In genomic region chr1:193549067-193549466, GRCh38 we compare ENCODE assay signal across 17 cellular contexts.
DNase-seq lines count a peak whose midpoint lies in the region; ATAC-seq and TF ChIP-seq lines count a peak whose summit lies in the region.
"Had no signal": no experiment of that assay in that cellular context is flagged by ENCODE, and none has a peak within 500 bp of the region (broad histone marks: within the 10 kb centered on the region; RNA-seq: fewer than 3 reads in every experiment).

No MANE protein-coding gene starts in this region.

- no peak for TF ChIP-seq CTCF in right lobe of liver (IDR thresholded peaks at IDR 0.05)
- no peak for TF ChIP-seq CTCF in transverse colon (IDR thresholded peaks at IDR 0.05)

- TF ChIP-seq EP300 in transverse colon (IDR thresholded peaks at IDR 0.05; ENCODE audit: low read depth) = no peak

- H3K27me3 ChIP-seq in duodenal mucosa (ENCODE audit: control insufficient read depth in 1 of 2, insufficient read depth in 2 of 2, low read length in 2 of 2) (no peaks in the 10 kb centered on the region), right lobe of liver (no peaks in the 10 kb centered on the region), transverse colon (no peaks in the 10 kb centered on the region)
- H3K27me3 ChIP-seq: BE2C had no signal

- 23% methylated on average over 1 of the region's 1 CpG for WGBS in right lobe of liver (ENCODE audit: insufficient coverage, low coverage, low lambda C conversion rate, missing lambda C conversion rate)
- WGBS in transverse colon (ENCODE audit: low coverage in 1 of 2), 2 donors = 50 to 63% methylated on average over 1 of the region's 1 CpG

- H3K36me3 ChIP-seq in duodenal mucosa (ENCODE audit: control insufficient read depth in 1 of 2, insufficient read depth in 2 of 2, low read length in 2 of 2) (no peaks in the 10 kb centered on the region), right lobe of liver (no peaks in the 10 kb centered on the region), transverse colon (no peaks in the 10 kb centered on the region)
- H3K36me3 ChIP-seq: BE2C had no signal

- H3K4me1 ChIP-seq in duodenal mucosa (ENCODE audit: control insufficient read depth in 1 of 2, insufficient read depth in 2 of 2, low read length in 2 of 2) (peaks cover 17 to 24% of the 10 kb centered on the region in 2 donors), right lobe of liver (peaks cover 0 to 27% (median 7%) of the 10 kb centered on the region in 4 donors), transverse colon (peaks cover 5 to 27% (median 13%) of the 10 kb centered on the region in 4 donors)
- H3K4me1 ChIP-seq: BE2C had no signal

- H3K27ac ChIP-seq in duodenal mucosa (ENCODE audit: low read depth, low read length) (no peak overlapping the region), right lobe of liver (peak overlapping the region in 1 of 3 donors; percentile 20), transverse colon (peak overlapping the region; percentile 51 to 74 (median 64))

- H3K9me3 ChIP-seq in duodenal mucosa (ENCODE audit: control insufficient read depth in 1 of 2, low read length in 2 of 2) = no peaks in the 10 kb centered on the region
- no peaks in the 10 kb centered on the region for H3K9me3 ChIP-seq in right lobe of liver
- H3K9me3 ChIP-seq in transverse colon = no peaks in the 10 kb centered on the region
- H3K9me3 ChIP-seq: BE2C had no signal

- intact Hi-C loops in right lobe of liver (cut with DNase I) = no loop called here
- intact Hi-C loops in transverse colon (cut with DNase I; ENCODE audit: low total_unique reads) = no loop called here

- DNase-seq in LoVo (ENCODE audit: low spot score) (peak; percentile 58), right lobe of liver (no peak), transverse colon (no peak)
- DNase-seq: BE2C; NCI-H1092; NCI-H1436; NCI-H2029 treated with DMSO at 0.1 percent for 48 hours; NCI-H226; NCI-H510A treated with DMSO at 0.1 percent for 48 hours; NCI-H774; NK-92 treated with Interleukin-12 subunit alpha and Interleukin-12 subunit beta, amount 100 ng/mL, for 24 hours; SIG-M5 had no signal

- no peak overlapping the region for H3K9ac ChIP-seq in duodenal mucosa (ENCODE audit: low read depth in 1 of 2, low read length in 2 of 2)

- ATAC-seq in right lobe of liver (peak; percentile 88 to 94 (median 88)), GM21529 (IDR thresholded peaks at IDR 0.05; ENCODE audit: unreplicated experiment) (no peak), GM21737 (IDR thresholded peaks at IDR 0.05; ENCODE audit: unreplicated experiment) (no peak), GM18519 (IDR thresholded peaks at IDR 0.05; ENCODE audit: low FRiP score, unreplicated experiment) (no peak)
- ATAC-seq: K562 had no signal

- H3K4me3 ChIP-seq in duodenal mucosa (ENCODE audit: low read depth in 1 of 2, low read length in 2 of 2) (peak overlapping the region; percentile 7 to 10), right lobe of liver (no peak overlapping the region), transverse colon (no peak overlapping the region)
- H3K4me3 ChIP-seq: K562 had no signal

- TF ChIP-seq POLR2A in right lobe of liver (IDR thresholded peaks at IDR 0.05) = no peak
- TF ChIP-seq POLR2A in transverse colon (IDR thresholded peaks at IDR 0.05) = no peak

- in situ Hi-C loops in transverse colon (cut with MboI; ENCODE audit: low pct_ligation_motif_present in 1 of 4, low pct_unique_long_range_greater_than_20kb in 1 of 4, low sequenced_read_pairs in 3 of 4) = no loop called here

Comparison
In these comparisons a context has a peak if more than half of its experiments do, and no peak if none do; other contexts are left out.
1. H3K4me3 ChIP-seq: peak in duodenal mucosa (2 of 2); none in right lobe of liver (0 of 3) and transverse colon (0 of 4).
2. ATAC-seq: peak in right lobe of liver (4 of 4); none in GM21529 (single experiment), GM21737 (single experiment) and GM18519 (single experiment).